Comparison of ENCODE assay signal across 19 cellular contexts in genomic region chr5:13735686-13736085, GRCh38.
DNase-seq lines count a peak whose midpoint lies in the region; ATAC-seq, FAIRE-seq and TF ChIP-seq lines count a peak whose summit lies in the region.
"Had no signal": no experiment of that assay in that cellular context is flagged by ENCODE, and none has a peak within 500 bp of the region (broad histone marks: within the 10 kb centered on the region; RNA-seq: fewer than 3 reads in every experiment).

No MANE protein-coding gene starts in this region.

- TF ChIP-seq EP300 in H1 (IDR thresholded peaks at IDR 0.05; ENCODE audit: borderline replicate concordance in 1 of 2, low read depth in 2 of 2, low read length in 2 of 2): no peak

- no peak overlapping the region for H2BK20ac ChIP-seq in H1 (ENCODE audit: low read length)

- no peak overlapping the region for H4K8ac ChIP-seq in H1 (ENCODE audit: extremely low read depth, insufficient read depth, low read length)

- no peak overlapping the region for H2BK15ac ChIP-seq in H1 (ENCODE audit: low read length)

- TF ChIP-seq POLR2A in H1 (IDR thresholded peaks at IDR 0.05; ENCODE audit: control extremely low read depth in 1 of 2, low read depth in 2 of 2, low read length in 2 of 2): no peak

- H3K56ac ChIP-seq in H1 (replicated peaks; ENCODE audit: insufficient read length, low read depth, low read length): no peak overlapping the region

- DNase-seq in Right ventricle myocardium inferior (ENCODE audit: missing footprints) (peak; percentile 32), heart right ventricle (no peak), H1 (ENCODE audit: low read depth in 1 of 2, low spot score in 2 of 2) (no peak), kidney tubule cell (ENCODE audit: low spot score) (peak; percentile 80), foreskin keratinocyte (no peak)
- DNase-seq: CD8-positive, alpha-beta T cell; DMS 273 treated with DMSO at 0.1 percent for 48 hours; DMS53; DND-41; EL; GM23248; H7; HFFc6 had no signal

- H3K27ac ChIP-seq in heart right ventricle (no peak overlapping the region), H1 (ENCODE audit: low read depth, low read length) (no peak overlapping the region), foreskin keratinocyte (no peak overlapping the region)
- H3K27ac ChIP-seq: BLaER1 treated with 17β-estradiol and CSF1 and Interleukin-3, amounts not matched to agents 10 nM and 100 nM; GM23248 had no signal

- no peaks in the 10 kb centered on the region for H3K4me1 ChIP-seq in heart right ventricle
- H3K4me1 ChIP-seq in H1 (replicated peaks in 1 of 4; ENCODE audit: control insufficient read depth in 3 of 4, insufficient read depth in 4 of 4, low read length in 3 of 4): no peaks in the 10 kb centered on the region
- H3K4me1 ChIP-seq in foreskin keratinocyte: peaks cover 4% of the 10 kb centered on the region
- H3K4me1 ChIP-seq: BLaER1 treated with 17β-estradiol and CSF1 and Interleukin-3, amounts not matched to agents 10 nM and 100 nM had no signal

- CTCF ChIA-PET in H1 (lab: Charles Lee; ENCODE audit: partially characterized antibody): no interaction called here

- H3K9me3 ChIP-seq in heart right ventricle: peaks cover 0 to 13% (median 0%) of the 10 kb centered on the region in 11 donors
- no peaks in the 10 kb centered on the region for H3K9me3 ChIP-seq in H1 (ENCODE audit: insufficient read depth in 2 of 2, low read depth in 1 of 2, low read length in 1 of 2)

- no peak overlapping the region for H3K14ac ChIP-seq in H1 (ENCODE audit: insufficient read length)

- no peak overlapping the region for H4K91ac ChIP-seq in H1 (replicated peaks; ENCODE audit: insufficient read length, low read length)

- no peak overlapping the region for H2BK5ac ChIP-seq in H1 (ENCODE audit: low read depth, low read length)

- TF ChIP-seq CTCF in heart right ventricle (IDR thresholded peaks at IDR 0.05) (no peak), H1 (IDR thresholded peaks at IDR 0.05; ENCODE audit: control extremely low read depth in 1 of 3, insufficient read depth in 1 of 3, low read depth in 1 of 3, low read length in 3 of 3) (no peak), foreskin keratinocyte (conservative IDR thresholded peaks at IDR 0.05) (no peak)

- intact Hi-C loops in Right ventricle myocardium inferior (cut with DNase I) (no loop called here), heart right ventricle (cut with DNase I) (no loop called here)

- H3K23ac ChIP-seq in H1 (ENCODE audit: insufficient read length): no peak overlapping the region

- H4K20me1 ChIP-seq in H1 (replicated peaks in 1 of 2; ENCODE audit: control insufficient read depth in 1 of 2, insufficient read depth in 2 of 2, low read length in 2 of 2): no peaks in the 10 kb centered on the region
- H4K20me1 ChIP-seq: BLaER1 treated with 17β-estradiol and CSF1 and Interleukin-3, amounts not matched to agents 10 nM and 100 nM had no signal

- 0 out of 2 replicates have a peak overlapping the region, but pooled peaks have one; percentile 24 for H2AFZ ChIP-seq in H1 (ENCODE audit: low read length)
- H2AFZ ChIP-seq: GM23248 had no signal

- TF ChIP-seq RAD21 in H1 (IDR thresholded peaks at IDR 0.05 in 1 of 2, conservative IDR thresholded peaks at IDR 0.05 in 1 of 2; ENCODE audit: low read depth in 2 of 2, low read length in 2 of 2): no peak

- H3K36me3 ChIP-seq in heart right ventricle (no peaks in the 10 kb centered on the region), H1 (ENCODE audit: control insufficient read depth in 2 of 4, insufficient read depth in 4 of 4, low read length in 3 of 4) (no peaks in the 10 kb centered on the region)
- H3K36me3 ChIP-seq: BLaER1 treated with 17β-estradiol and CSF1 and Interleukin-3, amounts not matched to agents 10 nM and 100 nM had no signal

- no peak overlapping the region for H4K5ac ChIP-seq in H1 (ENCODE audit: insufficient read length, low read depth, low read length)

- H3K18ac ChIP-seq in H1 (ENCODE audit: extremely low read depth, low read length): no peak overlapping the region

- H3K79me1 ChIP-seq in H1 (ENCODE audit: low read depth, low read length): no peaks in the 10 kb centered on the region

- no peak overlapping the region for H2BK120ac ChIP-seq in H1 (replicated peaks; ENCODE audit: low read depth, low read length)

- POLR2A ChIA-PET in H1 (lab: Charles Lee; ENCODE audit: partially characterized antibody): no interaction called here

- H2BK12ac ChIP-seq in H1 (ENCODE audit: low read depth, low read length): no peak overlapping the region

- H3K23me2 ChIP-seq in H1 (ENCODE audit: low read depth, low read length): no peaks in the 10 kb centered on the region

- no peak overlapping the region for H2AK5ac ChIP-seq in H1 (ENCODE audit: low read depth, low read length)

- H3K27me3 ChIP-seq in heart right ventricle: no peaks in the 10 kb centered on the region
- no peaks in the 10 kb centered on the region for H3K27me3 ChIP-seq in H1 (replicated peaks in 1 of 4; ENCODE audit: control insufficient read depth in 3 of 4, extremely low read depth in 1 of 4, insufficient read depth in 3 of 4, low read length in 3 of 4)
- H3K27me3 ChIP-seq in foreskin keratinocyte: no peaks in the 10 kb centered on the region
- H3K27me3 ChIP-seq: BLaER1 treated with 17β-estradiol and CSF1 and Interleukin-3, amounts not matched to agents 10 nM and 100 nM had no signal

- ATAC-seq in Right ventricle myocardium inferior: no peak
- no peak for ATAC-seq in heart right ventricle
- ATAC-seq in GM21529 (IDR thresholded peaks at IDR 0.05; ENCODE audit: unreplicated experiment): no peak
- no peak for ATAC-seq in HG03159 (IDR thresholded peaks at IDR 0.05; ENCODE audit: unreplicated experiment)
- no peak for ATAC-seq in foreskin keratinocyte
- ATAC-seq: CD8-positive, alpha-beta T cell; GM12878; HCT116; HepG2 had no signal

- FAIRE-seq in H1 (lab: Jason Lieb, UNC): no peak
- FAIRE-seq: GM12878, HepG2 had no signal

- H3K4ac ChIP-seq in H1 (replicated peaks; ENCODE audit: insufficient read length, low read depth, low read length): no peak overlapping the region

- no peak overlapping the region for H3K9ac ChIP-seq in H1 (replicated peaks in 1 of 4; ENCODE audit: extremely low read depth in 1 of 4, low read depth in 3 of 4, low read length in 3 of 4)
- H3K9ac ChIP-seq: BLaER1 treated with 17β-estradiol and CSF1 and Interleukin-3, amounts not matched to agents 10 nM and 100 nM; GM23248 had no signal

- H3K79me2 ChIP-seq in H1 (ENCODE audit: control insufficient read depth in 1 of 2, insufficient read depth in 2 of 2, low read length in 2 of 2): no peaks in the 10 kb centered on the region

- WGBS in heart right ventricle, 2 donors: 92% methylated on average over 11 of the region's 11 CpGs
- 94% methylated on average over 11 of the region's 11 CpGs; no CpG with 5 or more reads in 1 of the 2 experiments for WGBS in H1 (ENCODE audit: extremely low coverage in 1 of 2, insufficient coverage in 1 of 2, insufficient read length in 1 of 2, insufficient replicate concordance in 2 of 2, low coverage in 1 of 2, low lambda C conversion rate in 2 of 2, missing lambda C conversion rate in 1 of 2), 2 experiments

- H3K4me2 ChIP-seq in H1 (ENCODE audit: insufficient read depth in 1 of 2, low read depth in 2 of 2, low read length in 2 of 2): no peak overlapping the region
- H3K4me2 ChIP-seq: BLaER1 treated with 17β-estradiol and CSF1 and Interleukin-3, amounts not matched to agents 10 nM and 100 nM had no signal

- H3K4me3 ChIP-seq in heart right ventricle (no peak overlapping the region), H1 (ENCODE audit: extremely low read depth in 1 of 4, insufficient read depth in 2 of 4, low read depth in 3 of 4, low read length in 4 of 4) (no peak overlapping the region)
- H3K4me3 ChIP-seq: BLaER1 treated with 17β-estradiol and CSF1 and Interleukin-3, amounts not matched to agents 10 nM and 100 nM; GM12878; GM23248 had no signal

TF ChIP-seq in H1, 55 proteins besides CTCF, POLR2A, EP300 and RAD21:
- no peak for TF ChIP-seq JUN (IDR thresholded peaks at IDR 0.05; ENCODE audit: low read depth, low read length)
- no peak for TF ChIP-seq CHD1 (IDR thresholded peaks at IDR 0.05; ENCODE audit: low read depth, low read length)
- TF ChIP-seq POLR2AphosphoS5 (IDR thresholded peaks at IDR 0.05; ENCODE audit: low read depth, low read length): no peak
- no peak for TF ChIP-seq RFX5 (IDR thresholded peaks at IDR 0.05; ENCODE audit: borderline replicate concordance, low read depth, low read length)
- TF ChIP-seq CEBPB (IDR thresholded peaks at IDR 0.05; ENCODE audit: low read depth, low read length): no peak
- no peak for TF ChIP-seq SIN3A (conservative IDR thresholded peaks at IDR 0.05 in 1 of 2, IDR thresholded peaks at IDR 0.05 in 1 of 2; ENCODE audit: low read depth in 1 of 2, low read length in 2 of 2)
- TF ChIP-seq YY1 (IDR thresholded peaks at IDR 0.05; ENCODE audit: low read depth, low read length): no peak
- TF ChIP-seq GABPA (IDR thresholded peaks at IDR 0.05; ENCODE audit: borderline replicate concordance, insufficient read depth, low read length): no peak
- no peak for TF ChIP-seq KDM5A (IDR thresholded peaks at IDR 0.05; ENCODE audit: low read length)
- no peak for TF ChIP-seq SP1 (IDR thresholded peaks at IDR 0.05; ENCODE audit: low read depth, low read length)
- TF ChIP-seq, protein P1, sequence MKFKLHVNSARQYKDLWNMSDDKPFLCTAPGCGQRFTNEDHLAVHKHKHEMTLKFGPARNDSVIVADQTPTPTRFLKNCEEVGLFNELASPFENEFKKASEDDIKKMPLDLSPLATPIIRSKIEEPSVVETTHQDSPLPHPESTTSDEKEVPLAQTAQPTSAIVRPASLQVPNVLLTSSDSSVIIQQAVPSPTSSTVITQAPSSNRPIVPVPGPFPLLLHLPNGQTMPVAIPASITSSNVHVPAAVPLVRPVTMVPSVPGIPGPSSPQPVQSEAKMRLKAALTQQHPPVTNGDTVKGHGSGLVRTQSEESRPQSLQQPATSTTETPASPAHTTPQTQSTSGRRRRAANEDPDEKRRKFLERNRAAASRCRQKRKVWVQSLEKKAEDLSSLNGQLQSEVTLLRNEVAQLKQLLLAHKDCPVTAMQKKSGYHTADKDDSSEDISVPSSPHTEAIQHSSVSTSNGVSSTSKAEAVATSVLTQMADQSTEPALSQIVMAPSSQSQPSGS (IDR thresholded peaks at IDR 0.05; ENCODE audit: low read length): no peak
- TF ChIP-seq TAF7 (optimal IDR thresholded peaks at IDR 0.05; ENCODE audit: borderline replicate concordance, low read depth, low read length): no peak
- TF ChIP-seq RBBP5 (IDR thresholded peaks at IDR 0.05; ENCODE audit: borderline replicate concordance, low read depth, low read length): no peak
TF ChIP-seq in H1: peak in this region for 0.

Comparison
In these comparisons a context has a peak if more than half of its experiments do, and no peak if none do; other contexts are left out.
1. DNase-seq: peak in Right ventricle myocardium inferior (single experiment) and kidney tubule cell (single experiment); none in heart right ventricle (0 of 2), H1 (0 of 2) and foreskin keratinocyte (0 of 2).